ENCODE assay signal across 20 cellular contexts in the genomic region with DNA sequence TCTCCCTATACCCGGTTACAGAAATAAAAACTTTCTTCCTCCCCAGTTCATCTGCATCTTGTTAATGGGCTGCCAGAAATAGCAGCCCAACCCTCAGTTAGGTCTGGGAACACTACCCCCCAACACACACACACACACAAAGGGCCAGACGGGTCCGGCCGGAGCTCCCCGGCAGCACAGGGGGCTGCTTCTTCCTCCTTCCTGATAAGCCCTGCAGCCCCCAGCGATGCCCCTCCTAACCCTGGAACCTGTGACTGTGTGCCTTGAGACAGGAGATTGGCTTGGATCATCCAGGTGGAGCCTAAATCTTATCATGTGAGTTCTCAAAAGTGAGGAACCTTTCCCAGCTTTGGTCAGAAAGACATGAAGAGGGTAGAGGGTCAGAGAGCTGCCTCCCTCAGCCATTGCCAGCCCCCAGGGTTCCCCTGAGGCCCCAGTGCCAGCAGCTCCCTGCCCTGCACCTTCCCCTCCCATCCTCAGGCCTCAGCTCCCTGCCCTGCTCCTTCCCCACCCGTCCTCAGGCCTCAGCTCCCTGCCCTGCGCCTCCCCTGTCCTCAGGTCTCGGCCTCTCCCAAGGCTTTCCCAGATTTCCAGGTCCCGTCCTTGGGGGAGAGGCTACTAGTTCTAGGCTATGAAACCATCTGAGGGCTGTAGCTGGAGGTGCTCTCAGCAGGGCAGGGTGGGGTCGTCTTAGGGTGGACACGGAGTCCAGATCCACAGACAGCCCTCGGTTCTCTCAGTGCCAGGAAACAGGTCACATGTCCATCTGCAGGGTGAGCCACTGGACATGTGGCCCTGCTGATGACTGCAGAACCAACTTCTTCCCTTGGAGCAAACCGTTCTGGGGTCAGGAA. TPM values are rescaled to one million over a fixed set of nuclear protein-coding genes. Genes with fewer than 3 reads are reported as not detected.
"Had no signal": no experiment of that assay in that cellular context is flagged by ENCODE, and none has a peak within 500 bp of the region (broad histone marks: within the 10 kb centered on the region; RNA-seq: fewer than 3 reads in every experiment).

No MANE protein-coding gene starts in this region.

- H3K27ac Mint-ChIP-seq: activated CD4-positive, alpha-beta T cell treated with anti-CD3 and anti-CD28 coated beads, Interleukin-2, amount 10 ng/mL, durations not matched to agents 7 days and 5 days; activated naive CD4-positive, alpha-beta T cell treated with anti-CD3 and anti-CD28 coated beads, Interleukin-2, amount 50 U/mL, for 72 hours; activated T-helper 1 cell treated with anti-CD3 and anti-CD28 coated beads, Interleukin-12 subunit alpha, Interleukin-12 subunit beta, Interleukin-2, Interleukin-4 antibody, amounts not matched to agents 30 ng/mL and 10 ng/mL and 1 ng/mL, durations not matched to agents 14 hours and 24 hours and 36 hours; brain; natural killer cell treated with Interleukin-12 subunit alpha and Interleukin-12 subunit beta and Interleukin-15 and Interleukin-18, amount 100 ng/mL, for 72 hours; stimulated activated naive B cell treated with anti-CD40 and anti-IgM and Interleukin-4, amounts not matched to agents 10 μg/mL and 1 μg/mL and 100 μg/mL, for 72 hours; T-helper 17 cell had no signal

- H3K9me3 ChIP-seq: left lung, transverse colon had no signal

- H3K4me1 ChIP-seq: foreskin keratinocyte, parathyroid adenoma had no signal

- H3K27me3 ChIP-seq: foreskin keratinocyte, transverse colon had no signal

- H3K9me3 Mint-ChIP-seq: activated CD4-positive, alpha-beta T cell treated with anti-CD3 and anti-CD28 coated beads, Interleukin-2, amount 10 ng/mL, durations not matched to agents 7 days and 5 days; activated naive CD4-positive, alpha-beta T cell treated with anti-CD3 and anti-CD28 coated beads, Interleukin-2, amount 50 U/mL, for 72 hours; activated T-helper 1 cell treated with anti-CD3 and anti-CD28 coated beads, Interleukin-12 subunit alpha, Interleukin-12 subunit beta, Interleukin-2, Interleukin-4 antibody, amounts not matched to agents 30 ng/mL and 10 ng/mL and 1 ng/mL, durations not matched to agents 14 hours and 24 hours and 36 hours; natural killer cell treated with Interleukin-12 subunit alpha and Interleukin-12 subunit beta and Interleukin-15 and Interleukin-18, amount 100 ng/mL, for 72 hours had no signal

- H3K4me3 Mint-ChIP-seq: activated CD4-positive, alpha-beta T cell treated with anti-CD3 and anti-CD28 coated beads, Interleukin-2, amount 10 ng/mL, durations not matched to agents 7 days and 5 days; activated T-helper 1 cell treated with anti-CD3 and anti-CD28 coated beads, Interleukin-12 subunit alpha, Interleukin-12 subunit beta, Interleukin-2, Interleukin-4 antibody, amounts not matched to agents 30 ng/mL and 10 ng/mL and 1 ng/mL, durations not matched to agents 14 hours and 24 hours and 36 hours; brain; natural killer cell treated with Interleukin-12 subunit alpha and Interleukin-12 subunit beta and Interleukin-15 and Interleukin-18, amount 100 ng/mL, for 72 hours; stimulated activated naive B cell treated with anti-CD40 and anti-IgM and Interleukin-4, amounts not matched to agents 10 μg/mL and 1 μg/mL and 100 μg/mL, for 72 hours; T-helper 17 cell had no signal

- DNase-seq: activated CD4-positive, alpha-beta T cell treated with anti-CD3 and anti-CD28 coated beads, Interleukin-2, amount 10 ng/mL, durations not matched to agents 7 days and 5 days; activated gamma-delta T cell treated with Interleukin-2 at 50 U/mL for 16 hours; aorta; caudate nucleus; effector memory CD4-positive, alpha-beta T cell; foreskin keratinocyte; left lung; mammary epithelial cell; stimulated activated CD4-positive, alpha-beta T cell treated with anti-CD3 and anti-CD28 coated beads, Interleukin-2, amount 100 ng/mL, for 48 hours; stimulated activated CD8-positive, alpha-beta memory T cell treated with anti-CD3 and anti-CD28 coated beads, Interleukin-4, amount 100 ng/mL, for 48 hours; stimulated activated naive B cell treated with anti-CD40 and anti-IgM and Interleukin-4, amounts not matched to agents 10 μg/mL and 1 μg/mL and 100 μg/mL, for 72 hours; T-helper 17 cell; transverse colon had no signal

- H3K27ac ChIP-seq: foreskin keratinocyte, left lung, parathyroid adenoma, transverse colon had no signal

- ATAC-seq: activated naive CD4-positive, alpha-beta T cell treated with anti-CD3 and anti-CD28 coated beads, Interleukin-2, amount 50 U/mL, for 72 hours; foreskin keratinocyte; left lung; natural killer cell treated with Interleukin-12 subunit alpha and Interleukin-12 subunit beta and Interleukin-15 and Interleukin-18, amount 100 ng/mL, for 72 hours; stimulated activated naive B cell treated with anti-CD40 and anti-IgM and Interleukin-4, amounts not matched to agents 10 μg/mL and 1 μg/mL and 100 μg/mL, for 72 hours; T-helper 17 cell had no signal

- H3K36me3 ChIP-seq: left lung, transverse colon had no signal

- H3K27me3 Mint-ChIP-seq: activated CD4-positive, alpha-beta T cell treated with anti-CD3 and anti-CD28 coated beads, Interleukin-2, amount 10 ng/mL, durations not matched to agents 7 days and 5 days; brain; natural killer cell treated with Interleukin-12 subunit alpha and Interleukin-12 subunit beta and Interleukin-15 and Interleukin-18, amount 100 ng/mL, for 72 hours had no signal

- H3K36me3 Mint-ChIP-seq: activated naive CD4-positive, alpha-beta T cell treated with anti-CD3 and anti-CD28 coated beads, Interleukin-2, amount 50 U/mL, for 72 hours; brain; natural killer cell treated with Interleukin-12 subunit alpha and Interleukin-12 subunit beta and Interleukin-15 and Interleukin-18, amount 100 ng/mL, for 72 hours; stimulated activated naive B cell treated with anti-CD40 and anti-IgM and Interleukin-4, amounts not matched to agents 10 μg/mL and 1 μg/mL and 100 μg/mL, for 72 hours had no signal

- H3K4me3 ChIP-seq: left lung, transverse colon had no signal

RNA-seq across cellular contexts. Expression of gene CST7, which starts 34.5 kb away (rescaled TPM):
- total RNA-seq: dermis microvascular lymphatic vessel endothelial cell, foreskin keratinocyte, mammary epithelial cell, renal cortical epithelial cell had no signal
